Comparison of ENCODE assay signal across 36 cellular contexts in genomic region chr3:69941439-69942176, GRCh38. TPM values are rescaled to one million over a fixed set of nuclear protein-coding genes. Genes with fewer than 3 reads are reported as not detected.
DNase-seq lines count a peak whose midpoint lies in the region; ATAC-seq, FAIRE-seq and TF ChIP-seq lines count a peak whose summit lies in the region.
"Had no signal": no experiment of that assay in that cellular context is flagged by ENCODE, and none has a peak within 500 bp of the region (broad histone marks: within the 10 kb centered on the region; RNA-seq: fewer than 3 reads in every experiment).

No MANE protein-coding gene starts in this region.

- ATAC-seq in A549 (peak; percentile 44 to 71; a peak in 2 of 6 replicates), GM21360 (IDR thresholded peaks at IDR 0.05; ENCODE audit: unreplicated experiment) (no peak)
- no peak for ATAC-seq in stimulated activated naive CD8-positive, alpha-beta T cell treated with anti-CD3 and anti-CD28 coated beads, Interleukin-15, Interleukin-2, amounts not matched to agents 100 U/mL and 50 U/mL, for 24 hours
- ATAC-seq: activated T-helper 17 cell treated with anti-CD3 and anti-CD28 coated beads, Interleukin-2, amount 50 U/mL, for 72 hours; naive thymus-derived CD8-positive, alpha-beta T cell; Panc1; T-cell had no signal

- CTCF ChIA-PET in A549 (lab: Yijun Ruan, JAX), result interaction anchor here (1.6 kb wide), 1 partner anchor 250 kb away, joined by 4 read pairs; no protein-coding TSS in a partner anchor

- no peak for FAIRE-seq in A549 (lab: Jason Lieb, UNC)
- FAIRE-seq in G401.6 (lab: Jason Lieb, UNC), result peak; percentile 45
- FAIRE-seq: GM18507, islet of Langerhans, TTC549 had no signal

- H3K27ac ChIP-seq in A549, result peak overlapping the region; percentile 11 to 17; a peak in 4 of 6 replicates
- H3K27ac ChIP-seq: cardiac muscle cell, coronary artery, stomach, thyroid gland, vagina had no signal

- no peak for TF ChIP-seq POLR2A in A549 (IDR thresholded peaks at IDR 0.05; ENCODE audit: low read length)

- peaks cover 24% of the 10 kb centered on the region for H3K4me1 ChIP-seq in A549
- H3K4me1 ChIP-seq: stomach, thyroid gland, vagina had no signal

- no peaks in the 10 kb centered on the region for H3K9me3 ChIP-seq in A549
- H3K9me3 ChIP-seq: stomach, thyroid gland, vagina had no signal

- DNase-seq in A549 (ENCODE audit: low read depth in 1 of 2, low spot score in 1 of 2) (peak in 1 of 2 experiments; percentile 7), amniotic epithelial cell (ENCODE audit: low read depth) (peak; percentile 74), glomerular visceral epithelial cell (ENCODE audit: extremely low spot score) (peak; percentile 25), NCI-H2227 treated with DMSO at 0.1 percent for 48 hours (lab: John Stamatoyannopoulos, UW) (no peak)
- no peak for DNase-seq in stimulated activated CD4-positive, alpha-beta T cell treated with anti-CD3 and anti-CD28 coated beads, Interleukin-2, amount 100 ng/mL, for 48 hours
- no peak for DNase-seq in stimulated activated naive CD8-positive, alpha-beta T cell treated with anti-CD3 and anti-CD28 coated beads, Interleukin-15, Interleukin-2, amounts not matched to agents 100 U/mL and 50 U/mL, for 24 hours
- DNase-seq: activated CD4-positive, alpha-beta memory T cell treated with anti-CD3 and anti-CD28 coated beads for 36 hours; activated CD4-positive, CD25-positive, alpha-beta regulatory T cell treated with anti-CD3 and anti-CD28 coated beads, Interleukin-2, amount 50 U/mL, for 72 hours; activated CD8-positive, alpha-beta memory T cell treated with anti-CD3 and anti-CD28 coated beads, Interleukin-2, amount 50 U/mL, for 48 hours; activated naive CD4-positive, alpha-beta T cell treated with anti-CD3 and anti-CD28 coated beads, Interleukin-2, amount 50 U/mL, for 16 hours; aorta; C1 segment of cervical spinal cord; COR-L47; DMS79; Kasumi-1; naive thymus-derived CD8-positive, alpha-beta T cell; NCI-H1048; NCI-H187; NCI-H2171 treated with DMSO at 0.1 percent for 48 hours; NCI-H524; nucleus accumbens; stimulated activated CD8-positive, alpha-beta memory T cell treated with anti-CD3 and anti-CD28 coated beads, Interleukin-4, amount 100 ng/mL, for 48 hours; stomach; T-cell; thyroid gland had no signal

- no peak for TF ChIP-seq RAD21 in A549 (conservative IDR thresholded peaks at IDR 0.05 in 1 of 2, IDR thresholded peaks at IDR 0.05 in 1 of 2)

- H3K4me3 ChIP-seq in A549, result no peak overlapping the region
- H3K4me3 ChIP-seq: cardiac muscle cell, coronary artery, stomach, thyroid gland, vagina had no signal

- POLR2A ChIA-PET in A549 (lab: Yijun Ruan, JAX), result no interaction called here

- TF ChIP-seq CTCF in A549 (IDR thresholded peaks at IDR 0.05), result no peak

- H3K4me2 ChIP-seq in A549, result peak overlapping the region; percentile 42

- WGBS in A549 (ENCODE audit: missing lambda C conversion rate), result 54% methylated on average over 3 of the region's 3 CpGs

- no peak for TF ChIP-seq EP300 in A549 (IDR thresholded peaks at IDR 0.05)

TF ChIP-seq in A549, 52 proteins besides CTCF, POLR2A, EP300 and RAD21:
- TF ChIP-seq GATA3 (IDR thresholded peaks at IDR 0.05; ENCODE audit: borderline replicate concordance) (no peak), CBX8 (IDR thresholded peaks at IDR 0.05) (no peak), HES2 (IDR thresholded peaks at IDR 0.05) (0 out of 2 replicates have a peak, but pooled peaks have one; percentile 14), KDM1A (IDR thresholded peaks at IDR 0.05; ENCODE audit: low read depth) (no peak), FOSL2 (IDR thresholded peaks at IDR 0.05) (no peak), FOSL2 (CRISPR knock-in tag; IDR thresholded peaks at IDR 0.05) (no peak), ZC3H11A (IDR thresholded peaks at IDR 0.05) (no peak), PHF8 (IDR thresholded peaks at IDR 0.05; ENCODE audit: borderline replicate concordance, low read depth) (no peak), CEBPB (IDR thresholded peaks at IDR 0.05) (peak; percentile 65 to 81; a peak in 3 of 4 replicates), RCOR1 (IDR thresholded peaks at IDR 0.05; ENCODE audit: low read depth, low read length) (no peak), CBX2 (IDR thresholded peaks at IDR 0.05; ENCODE audit: borderline replicate concordance, low read depth) (no peak), TFCP2L1 (CRISPR knock-in tag; IDR thresholded peaks at IDR 0.05) (no peak)
- TF ChIP-seq, protein P1, sequence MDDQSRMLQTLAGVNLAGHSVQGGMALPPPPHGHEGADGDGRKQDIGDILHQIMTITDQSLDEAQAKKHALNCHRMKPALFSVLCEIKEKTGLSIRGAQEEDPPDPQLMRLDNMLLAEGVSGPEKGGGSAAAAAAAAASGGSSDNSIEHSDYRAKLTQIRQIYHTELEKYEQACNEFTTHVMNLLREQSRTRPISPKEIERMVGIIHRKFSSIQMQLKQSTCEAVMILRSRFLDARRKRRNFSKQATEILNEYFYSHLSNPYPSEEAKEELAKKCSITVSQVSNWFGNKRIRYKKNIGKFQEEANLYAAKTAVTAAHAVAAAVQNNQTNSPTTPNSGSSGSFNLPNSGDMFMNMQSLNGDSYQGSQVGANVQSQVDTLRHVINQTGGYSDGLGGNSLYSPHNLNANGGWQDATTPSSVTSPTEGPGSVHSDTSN (IDR thresholded peaks at IDR 0.05), result no peak
TF ChIP-seq in A549: peak in this region for 2.

RNA-seq across cellular contexts. Expression of gene SAMMSON, which starts 57.9 kb away (rescaled TPM):
- polyA plus RNA-seq in A549 (2011; rRNA removed) (not detected in 2 replicates), A549 (2017; fragmentation: RNase III; extraction: RNeasy Plus Mini Kit Qiagen cat#74134 plus additional on column Dnase treatment) (not detected in 3 replicates)
- not detected in 2 replicates for polyA plus RNA-seq in A549 (2012; cell fraction: cytosol; rRNA removed)
- not detected in 2 replicates for polyA plus RNA-seq in A549 (2012; cell fraction: nucleus; rRNA removed)
- not detected in 2 replicates for polyA minus RNA-seq in A549 (2011; rRNA and poly(A)+ RNA removed)
- polyA plus RNA-seq: cardiac muscle cell; liver; naive thymus-derived CD8-positive, alpha-beta T cell had no signal

Comparison
In these comparisons a context has a peak if more than half of its experiments do, and no peak if none do; other contexts are left out.
1. ATAC-seq: peak in A549 (2 of 2); none in GM21360 (single experiment) and stimulated activated naive CD8-positive, alpha-beta T cell treated with anti-CD3 and anti-CD28 coated beads, Interleukin-15, Interleukin-2, amounts not matched to agents 100 U/mL and 50 U/mL, for 24 hours (single experiment).
2. DNase-seq: peak in amniotic epithelial cell (single experiment) and glomerular visceral epithelial cell (single experiment); none in stimulated activated CD4-positive, alpha-beta T cell treated with anti-CD3 and anti-CD28 coated beads, Interleukin-2, amount 100 ng/mL, for 48 hours (0 of 2), NCI-H2227 treated with DMSO at 0.1 percent for 48 hours (single experiment) and stimulated activated naive CD8-positive, alpha-beta T cell treated with anti-CD3 and anti-CD28 coated beads, Interleukin-15, Interleukin-2, amounts not matched to agents 100 U/mL and 50 U/mL, for 24 hours (single experiment).